Comparison of ENCODE assay signal across 1 cellular context in the genomic region with DNA sequence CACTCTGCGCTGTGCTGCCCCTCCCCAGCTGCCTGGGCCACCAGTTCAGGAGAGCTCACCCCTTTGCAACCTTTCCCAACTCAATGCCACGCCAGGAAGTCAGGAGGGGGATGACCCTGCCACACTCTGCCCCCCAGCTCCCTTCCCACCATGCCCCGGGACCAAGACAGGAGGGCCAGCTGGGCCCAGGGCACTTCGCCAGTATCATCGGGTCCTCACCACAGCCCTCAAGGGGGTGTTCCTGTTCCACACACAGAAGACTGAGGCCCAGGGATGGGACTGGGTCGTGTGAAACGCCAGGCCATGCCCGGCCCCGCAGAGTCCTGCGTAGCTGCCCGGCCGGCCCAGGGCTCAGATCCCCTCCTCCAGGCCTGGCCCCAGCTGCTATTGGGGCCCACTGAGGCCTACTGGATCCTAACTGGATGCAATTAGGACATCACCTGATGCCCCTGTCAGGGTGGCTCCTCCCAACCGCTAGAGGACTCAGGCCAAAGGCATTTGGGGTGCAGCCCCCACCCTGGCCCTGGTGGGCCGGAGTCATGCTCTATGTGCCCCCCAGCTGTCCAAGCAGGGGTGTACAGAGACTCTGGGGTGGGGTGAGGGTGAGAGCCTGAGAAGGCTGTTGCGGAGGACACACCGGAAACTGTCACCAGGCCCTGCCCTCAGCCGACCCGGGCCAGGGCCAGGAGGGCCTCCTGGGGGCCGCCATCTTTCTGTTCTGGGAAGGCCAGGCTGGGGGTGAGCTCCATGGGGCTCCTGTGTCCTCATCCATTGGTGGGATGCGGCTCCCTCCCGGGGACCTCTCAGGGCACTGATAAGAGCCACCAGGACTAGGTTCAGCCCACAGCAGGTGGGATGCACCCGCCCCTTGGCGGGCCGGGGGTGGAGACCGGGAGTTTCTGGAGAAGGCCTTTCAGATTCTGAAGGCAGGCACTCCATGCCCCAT.
TF ChIP-seq lines count a peak whose summit lies in the region.

No MANE protein-coding gene starts in this region.

TF ChIP-seq in HepG2, 621 proteins besides CTCF, POLR2A, EP300 and RAD21 (continued from another document and continues in another):
- TF ChIP-seq, protein P1, sequence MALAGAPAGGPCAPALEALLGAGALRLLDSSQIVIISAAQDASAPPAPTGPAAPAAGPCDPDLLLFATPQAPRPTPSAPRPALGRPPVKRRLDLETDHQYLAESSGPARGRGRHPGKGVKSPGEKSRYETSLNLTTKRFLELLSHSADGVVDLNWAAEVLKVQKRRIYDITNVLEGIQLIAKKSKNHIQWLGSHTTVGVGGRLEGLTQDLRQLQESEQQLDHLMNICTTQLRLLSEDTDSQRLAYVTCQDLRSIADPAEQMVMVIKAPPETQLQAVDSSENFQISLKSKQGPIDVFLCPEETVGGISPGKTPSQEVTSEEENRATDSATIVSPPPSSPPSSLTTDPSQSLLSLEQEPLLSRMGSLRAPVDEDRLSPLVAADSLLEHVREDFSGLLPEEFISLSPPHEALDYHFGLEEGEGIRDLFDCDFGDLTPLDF (CRISPR knock-in tag; IDR thresholded peaks at IDR 0.05), result peak; percentile 23; the same call in 1 of the 2 replicates
- TF ChIP-seq KLF6 (CRISPR knock-in tag; IDR thresholded peaks at IDR 0.05) (no peak), ESRRA (CRISPR knock-in tag; IDR thresholded peaks at IDR 0.05; ENCODE audit: low read depth) (no peak; the same call in 1 of the 2 replicates), BRD4 (CRISPR knock-in tag; IDR thresholded peaks at IDR 0.05) (peak; percentile 61), MXI1 (IDR thresholded peaks at IDR 0.05; ENCODE audit: borderline replicate concordance, low read depth, low read length) (0 out of 3 replicates have a peak, but pooled peaks have one; percentile 13), ZNF660 (CRISPR knock-in tag; IDR thresholded peaks at IDR 0.05; ENCODE audit: borderline replicate concordance, low read depth) (no peak), ATM (IDR thresholded peaks at IDR 0.05; ENCODE audit: borderline replicate concordance) (no peak), SMAD9 (CRISPR knock-in tag; IDR thresholded peaks at IDR 0.05) (no peak), RORA (CRISPR knock-in tag; IDR thresholded peaks at IDR 0.05) (no peak), REXO4 (CRISPR knock-in tag; IDR thresholded peaks at IDR 0.05; ENCODE audit: borderline replicate concordance) (no peak), SAP130 (CRISPR knock-in tag; IDR thresholded peaks at IDR 0.05; ENCODE audit: low read depth) (peak; percentile 79), ZNF20 (CRISPR knock-in tag; IDR thresholded peaks at IDR 0.05) (no peak), ZBTB8A (CRISPR knock-in tag; IDR thresholded peaks at IDR 0.05; ENCODE audit: borderline replicate concordance, low read depth) (no peak), ARNTL (CRISPR knock-in tag; IDR thresholded peaks at IDR 0.05) (peak; percentile 44), MAFK (conservative IDR thresholded peaks at IDR 0.05 in 1 of 2, IDR thresholded peaks at IDR 0.05 in 1 of 2; ENCODE audit: low read length in 2 of 2) (no peak), SMC3 (IDR thresholded peaks at IDR 0.05; ENCODE audit: low read length) (no peak), ZNF776 (CRISPR knock-in tag; IDR thresholded peaks at IDR 0.05) (no peak), KMT2B (CRISPR knock-in tag; IDR thresholded peaks at IDR 0.05) (peak; percentile 22; the same call in 1 of the 2 replicates), NFATC3 (CRISPR knock-in tag; IDR thresholded peaks at IDR 0.05) (no peak), KLF11 (CRISPR knock-in tag; IDR thresholded peaks at IDR 0.05) (peak; percentile 22; the same call in 1 of the 2 replicates), ZNF274 (CRISPR knock-in tag; IDR thresholded peaks at IDR 0.05) (no peak; the same call in none of the 2 replicates), CHCHD3 (CRISPR knock-in tag; IDR thresholded peaks at IDR 0.05) (no peak), ZNF296 (CRISPR knock-in tag; conservative IDR thresholded peaks at IDR 0.05) (no peak), RARG (CRISPR knock-in tag; IDR thresholded peaks at IDR 0.05; ENCODE audit: low read depth) (no peak), DNMT3B (CRISPR knock-in tag; conservative IDR thresholded peaks at IDR 0.05) (no peak), ZNF572 (CRISPR knock-in tag; IDR thresholded peaks at IDR 0.05) (0 out of 2 replicates have a peak, but pooled peaks have one; percentile 27), FOXP1 (IDR thresholded peaks at IDR 0.05) (no peak), FOXP1 (CRISPR knock-in tag; IDR thresholded peaks at IDR 0.05) (no peak), ZNF230 (CRISPR knock-in tag; IDR thresholded peaks at IDR 0.05) (peak; percentile 27; the same call in 1 of the 2 replicates), RCOR2 (CRISPR knock-in tag; IDR thresholded peaks at IDR 0.05) (no peak; the same call in 1 of the 2 replicates), LCORL (IDR thresholded peaks at IDR 0.05) (peak; percentile 48; the same call in 1 of the 2 replicates), LCORL (CRISPR knock-in tag; IDR thresholded peaks at IDR 0.05) (peak; percentile 82), ZNF720 (CRISPR knock-in tag; IDR thresholded peaks at IDR 0.05) (no peak), ZNF205 (CRISPR knock-in tag; IDR thresholded peaks at IDR 0.05) (0 out of 2 replicates have a peak, but pooled peaks have one; percentile 25), SOX13 (IDR thresholded peaks at IDR 0.05) (no peak), SOX13 (CRISPR knock-in tag; conservative IDR thresholded peaks at IDR 0.05 in 1 of 2, IDR thresholded peaks at IDR 0.05 in 1 of 2) (no peak; a peak in 1 of 4 replicates), ZNF331 (CRISPR knock-in tag; IDR thresholded peaks at IDR 0.05) (no peak), ZFP36L2 (CRISPR knock-in tag; IDR thresholded peaks at IDR 0.05) (no peak; the same call in 1 of the 2 replicates), ZNF782 (CRISPR knock-in tag; IDR thresholded peaks at IDR 0.05; ENCODE audit: borderline replicate concordance) (no peak), ZNF264 (CRISPR knock-in tag; IDR thresholded peaks at IDR 0.05) (peak; percentile 78), ZNF44 (CRISPR knock-in tag; IDR thresholded peaks at IDR 0.05) (no peak; the same call in 1 of the 2 replicates), WIZ (CRISPR knock-in tag; IDR thresholded peaks at IDR 0.05) (no peak), PCBP2 (optimal IDR thresholded peaks at IDR 0.05; ENCODE audit: low read depth, low read length, poor library complexity, severe bottlenecking) (no peak)
- TF ChIP-seq, protein P2, sequence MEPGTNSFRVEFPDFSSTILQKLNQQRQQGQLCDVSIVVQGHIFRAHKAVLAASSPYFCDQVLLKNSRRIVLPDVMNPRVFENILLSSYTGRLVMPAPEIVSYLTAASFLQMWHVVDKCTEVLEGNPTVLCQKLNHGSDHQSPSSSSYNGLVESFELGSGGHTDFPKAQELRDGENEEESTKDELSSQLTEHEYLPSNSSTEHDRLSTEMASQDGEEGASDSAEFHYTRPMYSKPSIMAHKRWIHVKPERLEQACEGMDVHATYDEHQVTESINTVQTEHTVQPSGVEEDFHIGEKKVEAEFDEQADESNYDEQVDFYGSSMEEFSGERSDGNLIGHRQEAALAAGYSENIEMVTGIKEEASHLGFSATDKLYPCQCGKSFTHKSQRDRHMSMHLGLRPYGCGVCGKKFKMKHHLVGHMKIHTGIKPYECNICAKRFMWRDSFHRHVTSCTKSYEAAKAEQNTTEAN (CRISPR knock-in tag; conservative IDR thresholded peaks at IDR 0.05), result 0 out of 2 replicates have a peak, but pooled peaks have one; percentile 13
- TF ChIP-seq, protein P3, sequence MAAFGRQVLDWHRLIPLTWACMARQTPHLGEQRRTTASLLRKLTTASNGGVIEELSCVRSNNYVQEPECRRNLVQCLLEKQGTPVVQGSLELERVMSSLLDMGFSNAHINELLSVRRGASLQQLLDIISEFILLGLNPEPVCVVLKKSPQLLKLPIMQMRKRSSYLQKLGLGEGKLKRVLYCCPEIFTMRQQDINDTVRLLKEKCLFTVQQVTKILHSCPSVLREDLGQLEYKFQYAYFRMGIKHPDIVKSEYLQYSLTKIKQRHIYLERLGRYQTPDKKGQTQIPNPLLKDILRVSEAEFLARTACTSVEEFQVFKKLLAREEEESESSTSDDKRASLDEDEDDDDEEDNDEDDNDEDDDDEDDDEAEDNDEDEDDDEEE (CRISPR knock-in tag; IDR thresholded peaks at IDR 0.05), result no peak
- TF ChIP-seq, protein P4, sequence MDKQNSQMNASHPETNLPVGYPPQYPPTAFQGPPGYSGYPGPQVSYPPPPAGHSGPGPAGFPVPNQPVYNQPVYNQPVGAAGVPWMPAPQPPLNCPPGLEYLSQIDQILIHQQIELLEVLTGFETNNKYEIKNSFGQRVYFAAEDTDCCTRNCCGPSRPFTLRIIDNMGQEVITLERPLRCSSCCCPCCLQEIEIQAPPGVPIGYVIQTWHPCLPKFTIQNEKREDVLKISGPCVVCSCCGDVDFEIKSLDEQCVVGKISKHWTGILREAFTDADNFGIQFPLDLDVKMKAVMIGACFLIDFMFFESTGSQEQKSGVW (CRISPR knock-in tag; IDR thresholded peaks at IDR 0.05; ENCODE audit: borderline replicate concordance), result 0 out of 2 replicates have a peak, but pooled peaks have one; percentile 48
- TF ChIP-seq, protein P5, sequence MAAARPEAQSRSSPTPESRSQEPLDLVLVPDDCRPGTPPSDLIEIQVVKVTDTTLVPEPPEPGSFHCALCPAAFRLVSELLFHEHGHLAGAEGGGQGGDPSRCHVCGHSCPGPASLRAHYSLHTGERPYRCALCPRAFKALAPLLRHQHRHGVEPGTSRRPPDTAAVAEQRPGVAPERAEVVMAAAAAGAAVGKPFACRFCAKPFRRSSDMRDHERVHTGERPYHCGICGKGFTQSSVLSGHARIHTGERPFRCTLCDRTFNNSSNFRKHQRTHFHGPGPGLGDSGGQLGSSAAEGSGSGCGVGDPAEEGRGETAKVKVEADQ (CRISPR knock-in tag; IDR thresholded peaks at IDR 0.05; ENCODE audit: borderline replicate concordance), result no peak; the same call in 1 of the 2 replicates
- TF ChIP-seq, protein P6, sequence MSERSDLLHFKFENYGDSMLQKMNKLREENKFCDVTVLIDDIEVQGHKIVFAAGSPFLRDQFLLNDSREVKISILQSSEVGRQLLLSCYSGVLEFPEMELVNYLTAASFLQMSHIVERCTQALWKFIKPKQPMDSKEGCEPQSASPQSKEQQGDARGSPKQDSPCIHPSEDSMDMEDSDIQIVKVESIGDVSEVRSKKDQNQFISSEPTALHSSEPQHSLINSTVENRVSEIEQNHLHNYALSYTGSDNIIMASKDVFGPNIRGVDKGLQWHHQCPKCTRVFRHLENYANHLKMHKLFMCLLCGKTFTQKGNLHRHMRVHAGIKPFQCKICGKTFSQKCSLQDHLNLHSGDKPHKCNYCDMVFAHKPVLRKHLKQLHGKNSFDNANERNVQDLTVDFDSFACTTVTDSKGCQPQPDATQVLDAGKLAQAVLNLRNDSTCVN (CRISPR knock-in tag; IDR thresholded peaks at IDR 0.05; ENCODE audit: borderline replicate concordance), result no peak
- TF ChIP-seq, protein P7, sequence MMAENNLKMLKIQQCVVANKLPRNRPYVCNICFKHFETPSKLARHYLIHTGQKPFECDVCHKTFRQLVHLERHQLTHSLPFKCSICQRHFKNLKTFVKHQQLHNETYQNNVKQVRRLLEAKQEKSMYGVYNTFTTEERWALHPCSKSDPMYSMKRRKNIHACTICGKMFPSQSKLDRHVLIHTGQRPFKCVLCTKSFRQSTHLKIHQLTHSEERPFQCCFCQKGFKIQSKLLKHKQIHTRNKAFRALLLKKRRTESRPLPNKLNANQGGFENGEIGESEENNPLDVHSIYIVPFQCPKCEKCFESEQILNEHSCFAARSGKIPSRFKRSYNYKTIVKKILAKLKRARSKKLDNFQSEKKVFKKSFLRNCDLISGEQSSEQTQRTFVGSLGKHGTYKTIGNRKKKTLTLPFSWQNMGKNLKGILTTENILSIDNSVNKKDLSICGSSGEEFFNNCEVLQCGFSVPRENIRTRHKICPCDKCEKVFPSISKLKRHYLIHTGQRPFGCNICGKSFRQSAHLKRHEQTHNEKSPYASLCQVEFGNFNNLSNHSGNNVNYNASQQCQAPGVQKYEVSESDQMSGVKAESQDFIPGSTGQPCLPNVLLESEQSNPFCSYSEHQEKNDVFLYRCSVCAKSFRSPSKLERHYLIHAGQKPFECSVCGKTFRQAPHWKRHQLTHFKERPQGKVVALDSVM (CRISPR knock-in tag; IDR thresholded peaks at IDR 0.05), result 0 out of 2 replicates have a peak, but pooled peaks have one; percentile 17
- TF ChIP-seq, protein P8, sequence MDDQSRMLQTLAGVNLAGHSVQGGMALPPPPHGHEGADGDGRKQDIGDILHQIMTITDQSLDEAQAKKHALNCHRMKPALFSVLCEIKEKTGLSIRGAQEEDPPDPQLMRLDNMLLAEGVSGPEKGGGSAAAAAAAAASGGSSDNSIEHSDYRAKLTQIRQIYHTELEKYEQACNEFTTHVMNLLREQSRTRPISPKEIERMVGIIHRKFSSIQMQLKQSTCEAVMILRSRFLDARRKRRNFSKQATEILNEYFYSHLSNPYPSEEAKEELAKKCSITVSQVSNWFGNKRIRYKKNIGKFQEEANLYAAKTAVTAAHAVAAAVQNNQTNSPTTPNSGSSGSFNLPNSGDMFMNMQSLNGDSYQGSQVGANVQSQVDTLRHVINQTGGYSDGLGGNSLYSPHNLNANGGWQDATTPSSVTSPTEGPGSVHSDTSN (CRISPR knock-in tag; IDR thresholded peaks at IDR 0.05; ENCODE audit: borderline replicate concordance), result no peak
- TF ChIP-seq, protein P9, sequence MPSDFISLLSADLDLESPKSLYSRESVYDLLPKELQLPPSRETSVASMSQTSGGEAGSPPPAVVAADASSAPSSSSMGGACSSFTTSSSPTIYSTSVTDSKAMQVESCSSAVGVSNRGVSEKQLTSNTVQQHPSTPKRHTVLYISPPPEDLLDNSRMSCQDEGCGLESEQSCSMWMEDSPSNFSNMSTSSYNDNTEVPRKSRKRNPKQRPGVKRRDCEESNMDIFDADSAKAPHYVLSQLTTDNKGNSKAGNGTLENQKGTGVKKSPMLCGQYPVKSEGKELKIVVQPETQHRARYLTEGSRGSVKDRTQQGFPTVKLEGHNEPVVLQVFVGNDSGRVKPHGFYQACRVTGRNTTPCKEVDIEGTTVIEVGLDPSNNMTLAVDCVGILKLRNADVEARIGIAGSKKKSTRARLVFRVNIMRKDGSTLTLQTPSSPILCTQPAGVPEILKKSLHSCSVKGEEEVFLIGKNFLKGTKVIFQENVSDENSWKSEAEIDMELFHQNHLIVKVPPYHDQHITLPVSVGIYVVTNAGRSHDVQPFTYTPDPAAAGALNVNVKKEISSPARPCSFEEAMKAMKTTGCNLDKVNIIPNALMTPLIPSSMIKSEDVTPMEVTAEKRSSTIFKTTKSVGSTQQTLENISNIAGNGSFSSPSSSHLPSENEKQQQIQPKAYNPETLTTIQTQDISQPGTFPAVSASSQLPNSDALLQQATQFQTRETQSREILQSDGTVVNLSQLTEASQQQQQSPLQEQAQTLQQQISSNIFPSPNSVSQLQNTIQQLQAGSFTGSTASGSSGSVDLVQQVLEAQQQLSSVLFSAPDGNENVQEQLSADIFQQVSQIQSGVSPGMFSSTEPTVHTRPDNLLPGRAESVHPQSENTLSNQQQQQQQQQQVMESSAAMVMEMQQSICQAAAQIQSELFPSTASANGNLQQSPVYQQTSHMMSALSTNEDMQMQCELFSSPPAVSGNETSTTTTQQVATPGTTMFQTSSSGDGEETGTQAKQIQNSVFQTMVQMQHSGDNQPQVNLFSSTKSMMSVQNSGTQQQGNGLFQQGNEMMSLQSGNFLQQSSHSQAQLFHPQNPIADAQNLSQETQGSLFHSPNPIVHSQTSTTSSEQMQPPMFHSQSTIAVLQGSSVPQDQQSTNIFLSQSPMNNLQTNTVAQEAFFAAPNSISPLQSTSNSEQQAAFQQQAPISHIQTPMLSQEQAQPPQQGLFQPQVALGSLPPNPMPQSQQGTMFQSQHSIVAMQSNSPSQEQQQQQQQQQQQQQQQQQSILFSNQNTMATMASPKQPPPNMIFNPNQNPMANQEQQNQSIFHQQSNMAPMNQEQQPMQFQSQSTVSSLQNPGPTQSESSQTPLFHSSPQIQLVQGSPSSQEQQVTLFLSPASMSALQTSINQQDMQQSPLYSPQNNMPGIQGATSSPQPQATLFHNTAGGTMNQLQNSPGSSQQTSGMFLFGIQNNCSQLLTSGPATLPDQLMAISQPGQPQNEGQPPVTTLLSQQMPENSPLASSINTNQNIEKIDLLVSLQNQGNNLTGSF (CRISPR knock-in tag; IDR thresholded peaks at IDR 0.05), result no peak; the same call in 1 of the 2 replicates
